In genomic region chr1:17649371-17650106, GRCh38 we compare ENCODE assay signal across 1 cellular context.
TF ChIP-seq lines count a peak whose summit lies in the region.

No MANE protein-coding gene starts in this region.

TF ChIP-seq in HepG2, 621 proteins besides CTCF, POLR2A, EP300 and RAD21 (continued from another document):
- TF ChIP-seq ATF6 (CRISPR knock-in tag; conservative IDR thresholded peaks at IDR 0.05) (no peak), ZNF280D (CRISPR knock-in tag; IDR thresholded peaks at IDR 0.05) (no peak), THYN1 (CRISPR knock-in tag; IDR thresholded peaks at IDR 0.05; ENCODE audit: borderline replicate concordance, low read depth) (no peak), ZNF567 (CRISPR knock-in tag; IDR thresholded peaks at IDR 0.05; ENCODE audit: borderline replicate concordance) (no peak)
